Comparison of ENCODE assay signal across 10 cellular contexts in genomic region chr17:27572665-27573064, GRCh38. TPM values are rescaled to one million over a fixed set of nuclear protein-coding genes. Genes with fewer than 3 reads are reported as not detected.
DNase-seq lines count a peak whose midpoint lies in the region; ATAC-seq and TF ChIP-seq lines count a peak whose summit lies in the region.
"Had no signal": no experiment of that assay in that cellular context is flagged by ENCODE, and none has a peak within 500 bp of the region (broad histone marks: within the 10 kb centered on the region; RNA-seq: fewer than 3 reads in every experiment).

No MANE protein-coding gene starts in this region.

- POLR2A ChIA-PET in A673 (lab: Charles Lee; ENCODE audit: low non-redundant PET) = no interaction called here

- H3K4me1 Mint-ChIP-seq in activated naive CD4-positive, alpha-beta T cell treated with anti-CD3 and anti-CD28 coated beads, Interleukin-2, amount 50 U/mL, for 24 hours = peaks cover 43% of the 10 kb centered on the region

- no peak overlapping the region for H3K4me3 ChIP-seq in A673 (ENCODE audit: low read depth, low read length, poor library complexity, severe bottlenecking)

- H3K4me1 ChIP-seq in A673 (ENCODE audit: insufficient read depth, low read length, poor library complexity, severe bottlenecking) = peaks cover 41% of the 10 kb centered on the region

- peak overlapping the region; percentile 38 for H3K27ac ChIP-seq in A673 (ENCODE audit: low read depth, low read length, poor library complexity, severe bottlenecking)

- H3K9me3 ChIP-seq in A673 (ENCODE audit: low read depth, low read length, poor library complexity, severe bottlenecking) = no peaks in the 10 kb centered on the region

- H3K27me3 Mint-ChIP-seq in activated naive CD4-positive, alpha-beta T cell treated with anti-CD3 and anti-CD28 coated beads, Interleukin-2, amount 50 U/mL, for 24 hours = no peaks in the 10 kb centered on the region

- H3K27me3 ChIP-seq in A673 (replicated peaks; ENCODE audit: insufficient read depth, low read depth, low read length, poor library complexity) = no peaks in the 10 kb centered on the region

- DNase-seq in A673 (ENCODE audit: low spot score) (no peak), NCI-H226 (peak; percentile 15), left lobe of liver (ENCODE audit: low spot score) (no peak), GM03348 (ENCODE audit: low spot score) (no peak), LoVo (ENCODE audit: low spot score) (no peak), NCI-H1436 (lab: John Stamatoyannopoulos, UW) (no peak)
- DNase-seq in stimulated activated CD4-positive, alpha-beta T cell treated with anti-CD3 and anti-CD28 coated beads, Interleukin-12 subunit alpha, Interleukin-12 subunit beta, amount 100 ng/mL, for 24 hours (ENCODE audit: low read depth in 2 of 2) = peak; percentile 54 to 64
- DNase-seq: dermis blood vessel endothelial cell, small intestine had no signal

- no peaks in the 10 kb centered on the region for H3K9me3 Mint-ChIP-seq in activated naive CD4-positive, alpha-beta T cell treated with anti-CD3 and anti-CD28 coated beads, Interleukin-2, amount 50 U/mL, for 24 hours

- no peaks in the 10 kb centered on the region for H3K36me3 Mint-ChIP-seq in activated naive CD4-positive, alpha-beta T cell treated with anti-CD3 and anti-CD28 coated beads, Interleukin-2, amount 50 U/mL, for 24 hours

- intact Hi-C loops in A673 (cut with micrococcal nuclease; ENCODE audit: unreplicated experiment) = loop anchor here (5.0 kb wide), 1 partner anchor 35 kb away; no protein-coding TSS in a partner anchor

- ATAC-seq in left lobe of liver = no peak

- no TSS peak for BruUV-seq in A673 (replicated peaks; lab: Mats Ljungman, UMichigan)

- CTCF ChIA-PET in A673 (lab: Charles Lee) = no interaction called here

- no peak overlapping the region for H3K4me3 Mint-ChIP-seq in activated naive CD4-positive, alpha-beta T cell treated with anti-CD3 and anti-CD28 coated beads, Interleukin-2, amount 50 U/mL, for 24 hours

- peak overlapping the region; percentile 70 for H3K27ac Mint-ChIP-seq in activated naive CD4-positive, alpha-beta T cell treated with anti-CD3 and anti-CD28 coated beads, Interleukin-2, amount 50 U/mL, for 24 hours

- H3K36me3 ChIP-seq in A673 (ENCODE audit: insufficient read depth, low read length, poor library complexity, severe bottlenecking) = no peaks in the 10 kb centered on the region

- TF ChIP-seq CTCF in A673 (conservative IDR thresholded peaks at IDR 0.05; ENCODE audit: low read depth, low read length) = no peak

RNA-seq across cellular contexts. Expression of gene LGALS9, which starts 58.3 kb away (rescaled TPM):
- 2.4 and 3.7 TPM in 2 replicates for total RNA-seq in A673 (2021)
- 12.0 TPM for total RNA-seq in left lobe of liver

Comparison
In these comparisons a context has a peak if more than half of its experiments do, and no peak if none do; other contexts are left out.
1. DNase-seq: peak in NCI-H226 (single experiment) and stimulated activated CD4-positive, alpha-beta T cell treated with anti-CD3 and anti-CD28 coated beads, Interleukin-12 subunit alpha, Interleukin-12 subunit beta, amount 100 ng/mL, for 24 hours (2 of 2); none in A673 (single experiment), left lobe of liver (single experiment), GM03348 (single experiment), LoVo (single experiment) and NCI-H1436 (single experiment).